17 cellular contexts compared by ENCODE assay signal in genomic region chr3:128309026-128309425, GRCh38.
A peak's percentile ranks its signal among the peaks of the same experiment; 100 is the strongest.
DNase-seq lines count a peak whose midpoint lies in the region; ATAC-seq and TF ChIP-seq lines count a peak whose summit lies in the region.
"Had no signal": no experiment of that assay in that cellular context is flagged by ENCODE, and none has a peak within 500 bp of the region (broad histone marks: within the 10 kb centered on the region; RNA-seq: fewer than 3 reads in every experiment).

No MANE protein-coding gene starts in this region.

- intact Hi-C loops in colonic mucosa (cut with DNase I): no loop called here

- H3K36me3 ChIP-seq in colonic mucosa: no peaks in the 10 kb centered on the region
- H3K36me3 ChIP-seq: breast epithelium, MG63 had no signal

- H3K27me3 Mint-ChIP-seq in naive thymus-derived CD8-positive, alpha-beta T cell: no peaks in the 10 kb centered on the region
- H3K27me3 Mint-ChIP-seq: stimulated activated naive CD8-positive, alpha-beta T cell treated with anti-CD3 and anti-CD28 coated beads, Interleukin-15, Interleukin-2, amounts not matched to agents 100 ng/mL and 50 ng/mL, for 24 hours had no signal

- no peaks in the 10 kb centered on the region for H3K27me3 ChIP-seq in colonic mucosa
- H3K27me3 ChIP-seq: breast epithelium, MG63 had no signal

- H3K4me3 Mint-ChIP-seq in naive thymus-derived CD8-positive, alpha-beta T cell: peak overlapping the region in 1 of 10 donors; percentile 37
- H3K4me3 Mint-ChIP-seq: CD8-positive, alpha-beta T cell; stimulated activated naive CD8-positive, alpha-beta T cell treated with anti-CD3 and anti-CD28 coated beads, Interleukin-15, Interleukin-2, amounts not matched to agents 100 ng/mL and 50 ng/mL, for 24 hours had no signal

- H3K9me3 ChIP-seq in colonic mucosa: no peaks in the 10 kb centered on the region
- H3K9me3 ChIP-seq: breast epithelium, MG63 had no signal

- H3K27ac Mint-ChIP-seq in naive thymus-derived CD8-positive, alpha-beta T cell: peak overlapping the region in 8 of 10 donors; percentile 16 to 80 (median 50)
- H3K27ac Mint-ChIP-seq: CD8-positive, alpha-beta T cell; stimulated activated naive CD8-positive, alpha-beta T cell treated with anti-CD3 and anti-CD28 coated beads, Interleukin-15, Interleukin-2, amounts not matched to agents 100 ng/mL and 50 ng/mL, for 24 hours had no signal

- H3K9me3 Mint-ChIP-seq in naive thymus-derived CD8-positive, alpha-beta T cell: no peaks in the 10 kb centered on the region
- H3K9me3 Mint-ChIP-seq: CD8-positive, alpha-beta T cell; stimulated activated naive CD8-positive, alpha-beta T cell treated with anti-CD3 and anti-CD28 coated beads, Interleukin-15, Interleukin-2, amounts not matched to agents 100 ng/mL and 50 ng/mL, for 24 hours had no signal

- TF ChIP-seq CTCF in colonic mucosa (IDR thresholded peaks at IDR 0.05): no peak

- H3K9ac ChIP-seq in colonic mucosa (ENCODE audit: low read depth in 2 of 2, low read length in 2 of 2): no peak overlapping the region

- no peak for ATAC-seq in naive thymus-derived CD8-positive, alpha-beta T cell
- ATAC-seq: CD8-positive, alpha-beta T cell had no signal

- POLR2A ChIA-PET in naive thymus-derived CD8-positive, alpha-beta T cell (lab: Charles Lee): interaction anchor here (0.6 to 4.5 kb wide), 4 partner anchors 8 to 50 kb away, joined by 3 to 36 read pairs (median 14); no protein-coding TSS in a partner anchor

- no peak overlapping the region for H3K4me3 ChIP-seq in colonic mucosa
- H3K4me3 ChIP-seq: breast epithelium, MG63, skin epidermis had no signal

- no peak overlapping the region for H3K27ac ChIP-seq in colonic mucosa
- H3K27ac ChIP-seq: breast epithelium, skin epidermis had no signal

- peaks cover 0 to 21% (median 10%) of the 10 kb centered on the region in 3 donors for H3K36me3 Mint-ChIP-seq in naive thymus-derived CD8-positive, alpha-beta T cell

- peaks cover 12 to 46% (median 30%) of the 10 kb centered on the region in 4 donors for H3K4me1 Mint-ChIP-seq in naive thymus-derived CD8-positive, alpha-beta T cell

- DNase-seq in NCI-H2081 (lab: John Stamatoyannopoulos, UW) (peak; percentile 44 to 61), NCI-H2081 treated with DMSO at 0.1 percent for 48 hours (lab: John Stamatoyannopoulos, UW) (no peak), NCI-H345 treated with DMSO at 0.1 percent for 48 hours (lab: John Stamatoyannopoulos, UW; ENCODE audit: unreplicated experiment) (peak; percentile 20), colonic mucosa (peak; percentile 8), pons (ENCODE audit: low spot score) (no peak), foreskin melanocyte (no peak)
- DNase-seq in naive thymus-derived CD8-positive, alpha-beta T cell: no peak
- no peak for DNase-seq in stimulated activated naive CD4-positive, alpha-beta T cell treated with Interleukin-2 at 50 U/mL for 16 hours (lab: John Stamatoyannopoulos, UW)
- DNase-seq: activated naive CD4-positive, alpha-beta T cell; foreskin fibroblast; GF-D8; MG63; SIG-M5 had no signal

- H3K4me1 ChIP-seq in colonic mucosa: no peaks in the 10 kb centered on the region
- H3K4me1 ChIP-seq: breast epithelium had no signal

Comparison
In these comparisons a context has a peak if more than half of its experiments do, and no peak if none do; other contexts are left out.
1. DNase-seq: peak in NCI-H2081 (2 of 2), NCI-H345 treated with DMSO at 0.1 percent for 48 hours (single experiment) and colonic mucosa (single experiment); none in NCI-H2081 treated with DMSO at 0.1 percent for 48 hours (single experiment), naive thymus-derived CD8-positive, alpha-beta T cell (0 of 10), pons (single experiment), foreskin melanocyte (single experiment) and stimulated activated naive CD4-positive, alpha-beta T cell treated with Interleukin-2 at 50 U/mL for 16 hours (single experiment).